Comparison of ENCODE assay signal across 20 cellular contexts in the genomic region with DNA sequence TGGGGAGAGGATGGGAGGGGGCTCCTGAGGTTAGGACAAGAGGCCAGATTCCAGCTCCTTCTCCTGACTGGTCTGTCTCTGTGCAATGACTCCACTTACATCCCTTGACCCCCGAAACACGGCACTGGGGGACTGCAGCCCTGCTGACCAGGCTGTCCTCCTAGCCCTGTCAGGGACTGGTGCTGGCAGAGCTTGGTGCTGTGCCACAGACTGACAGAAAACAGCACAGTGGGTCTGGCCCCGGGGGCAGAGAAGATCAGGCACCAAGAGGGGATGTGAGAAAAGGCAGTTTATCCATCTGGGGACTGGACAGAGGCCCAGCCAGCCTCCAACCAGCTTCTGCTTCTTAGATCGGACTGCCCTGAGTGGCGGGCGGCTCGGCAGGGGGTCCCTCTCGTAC. TPM values are rescaled to one million over a fixed set of nuclear protein-coding genes. Genes with fewer than 3 reads are reported as not detected.
DNase-seq lines count a peak whose midpoint lies in the region; ATAC-seq, FAIRE-seq and TF ChIP-seq lines count a peak whose summit lies in the region.
"Had no signal": no experiment of that assay in that cellular context is flagged by ENCODE, and none has a peak within 500 bp of the region (broad histone marks: within the 10 kb centered on the region; RNA-seq: fewer than 3 reads in every experiment).

No MANE protein-coding gene starts in this region.

- no peaks in the 10 kb centered on the region for H3K9me1 ChIP-seq in endothelial cell of umbilical vein (replicated peaks; ENCODE audit: control insufficient read depth, extremely low read depth, insufficient read depth, low read length)

- H3K9me3 ChIP-seq in endothelial cell of umbilical vein (replicated peaks; ENCODE audit: control insufficient read depth, insufficient read depth, low read length) = no peaks in the 10 kb centered on the region
- no peaks in the 10 kb centered on the region for H3K9me3 ChIP-seq in A673 (ENCODE audit: low read depth, low read length, poor library complexity, severe bottlenecking)
- H3K9me3 ChIP-seq: HAP-1 had no signal

- H3K4me1 ChIP-seq in endothelial cell of umbilical vein (ENCODE audit: control insufficient read depth, extremely low read depth, insufficient read depth, low read length) (no peaks in the 10 kb centered on the region), A673 (ENCODE audit: insufficient read depth, low read length, poor library complexity, severe bottlenecking) (no peaks in the 10 kb centered on the region)
- H3K4me1 ChIP-seq: HAP-1 had no signal

- no peak for FAIRE-seq in endothelial cell of umbilical vein (lab: Jason Lieb, UNC)
- FAIRE-seq: D721Med, G401.6, GM12891 had no signal

- H2AFZ ChIP-seq in endothelial cell of umbilical vein (ENCODE audit: low read depth, low read length) = no peak overlapping the region

- CTCF ChIA-PET in activated CD8-positive, alpha-beta T cell treated with anti-CD3 and anti-CD28 coated beads, Interleukin-2, amount 10 ng/mL, durations not matched to agents 7 days and 5 days (lab: Charles Lee) = no interaction called here
- CTCF ChIA-PET in activated CD8-positive, alpha-beta T cell treated with anti-CD3 and anti-CD28 coated beads for 36 hours (lab: Charles Lee) = no interaction called here
- CTCF ChIA-PET in HEK293T (lab: Yijun Ruan, JAX) = interaction anchor here (0.8 kb wide), 1 partner anchor 91 kb away, joined by 3 read pairs; no protein-coding TSS in a partner anchor
- CTCF ChIA-PET in endothelial cell of umbilical vein (lab: Charles Lee) = interaction anchor here (0.6 to 3.1 kb wide), 2 partner anchors 91 to 170 kb away, joined by 3 to 15 read pairs; no protein-coding TSS in a partner anchor
- CTCF ChIA-PET in A673 (lab: Charles Lee) = no interaction called here

- intact Hi-C loops in activated CD8-positive, alpha-beta T cell treated with anti-CD3 and anti-CD28 coated beads for 36 hours (cut with micrococcal nuclease) = loop anchor here (10.0 kb wide), 1 partner anchor 160 kb away; a partner anchor contains a TSS
- intact Hi-C loops in endothelial cell of umbilical vein (cut with micrococcal nuclease) (no loop called here), A673 (cut with micrococcal nuclease; ENCODE audit: unreplicated experiment) (no loop called here)

- no peaks in the 10 kb centered on the region for H3K9me3 Mint-ChIP-seq in activated CD8-positive, alpha-beta T cell treated with anti-CD3 and anti-CD28 coated beads, Interleukin-2, amount 10 ng/mL, durations not matched to agents 7 days and 5 days (ENCODE audit: insufficient read depth)
- no peaks in the 10 kb centered on the region for H3K9me3 Mint-ChIP-seq in activated CD8-positive, alpha-beta T cell treated with anti-CD3 and anti-CD28 coated beads for 36 hours
- H3K9me3 Mint-ChIP-seq: CD4-positive, alpha-beta T cell; HFFc6 had no signal

- POLR2A ChIA-PET in activated CD8-positive, alpha-beta T cell treated with anti-CD3 and anti-CD28 coated beads, Interleukin-2, amount 10 ng/mL, durations not matched to agents 7 days and 5 days (lab: Charles Lee) = no interaction called here
- POLR2A ChIA-PET in activated CD8-positive, alpha-beta T cell treated with anti-CD3 and anti-CD28 coated beads for 36 hours (lab: Charles Lee) = no interaction called here
- POLR2A ChIA-PET in HEK293T (lab: Yijun Ruan, JAX) = interaction anchor here (0.6 kb wide), 1 partner anchor 91 kb away, joined by 3 read pairs; no protein-coding TSS in a partner anchor
- POLR2A ChIA-PET in endothelial cell of umbilical vein (lab: Charles Lee) = no interaction called here
- POLR2A ChIA-PET in A673 (lab: Charles Lee; ENCODE audit: low non-redundant PET) = no interaction called here

- H3K79me2 ChIP-seq in endothelial cell of umbilical vein (ENCODE audit: control insufficient read depth, insufficient read depth, low read length) = no peaks in the 10 kb centered on the region

- no peak overlapping the region for H3K4me3 Mint-ChIP-seq in activated CD8-positive, alpha-beta T cell treated with anti-CD3 and anti-CD28 coated beads, Interleukin-2, amount 10 ng/mL, durations not matched to agents 7 days and 5 days
- H3K4me3 Mint-ChIP-seq in activated CD8-positive, alpha-beta T cell treated with anti-CD3 and anti-CD28 coated beads for 36 hours = no peak overlapping the region
- H3K4me3 Mint-ChIP-seq: CD4-positive, alpha-beta T cell; HFFc6 had no signal

- no peak for TF ChIP-seq CTCF in activated CD8-positive, alpha-beta T cell treated with anti-CD3 and anti-CD28 coated beads for 36 hours (IDR thresholded peaks at IDR 0.05)
- TF ChIP-seq CTCF in endothelial cell of umbilical vein (IDR thresholded peaks at IDR 0.05; ENCODE audit: extremely low read depth in 1 of 2, insufficient read depth in 1 of 2, low read depth in 1 of 2, low read length in 2 of 2) (no peak), A673 (conservative IDR thresholded peaks at IDR 0.05; ENCODE audit: low read depth, low read length) (no peak)

- H3K4me3 ChIP-seq in endothelial cell of umbilical vein (replicated peaks in 1 of 3; ENCODE audit: insufficient read depth in 1 of 3, low read depth in 1 of 3, low read length in 3 of 3) (no peak overlapping the region), A673 (ENCODE audit: low read depth, low read length, poor library complexity, severe bottlenecking) (no peak overlapping the region)
- H3K4me3 ChIP-seq: HAP-1 had no signal

- TF ChIP-seq POLR2A in endothelial cell of umbilical vein (IDR thresholded peaks at IDR 0.05; ENCODE audit: low read depth, low read length) = no peak

- H4K20me1 ChIP-seq in endothelial cell of umbilical vein (replicated peaks; ENCODE audit: control insufficient read depth, extremely low read depth, insufficient read depth, low read length) = no peaks in the 10 kb centered on the region

- H3K36me3 ChIP-seq in endothelial cell of umbilical vein (ENCODE audit: control insufficient read depth in 2 of 2, extremely low read depth in 1 of 2, insufficient read depth in 2 of 2, low read length in 2 of 2) (peaks cover 5 to 9% of the 10 kb centered on the region in 2 experiments), A673 (ENCODE audit: insufficient read depth, low read length, poor library complexity, severe bottlenecking) (no peaks in the 10 kb centered on the region)
- H3K36me3 ChIP-seq: HAP-1 had no signal

- H3K27me3 ChIP-seq in endothelial cell of umbilical vein (ENCODE audit: control insufficient read depth in 2 of 2, insufficient read depth in 2 of 2, low read length in 2 of 2) (no peaks in the 10 kb centered on the region), A673 (replicated peaks; ENCODE audit: insufficient read depth, low read depth, low read length, poor library complexity) (no peaks in the 10 kb centered on the region)

- H3K27me3 Mint-ChIP-seq in activated CD8-positive, alpha-beta T cell treated with anti-CD3 and anti-CD28 coated beads, Interleukin-2, amount 10 ng/mL, durations not matched to agents 7 days and 5 days (ENCODE audit: low read depth) = no peaks in the 10 kb centered on the region
- no peaks in the 10 kb centered on the region for H3K27me3 Mint-ChIP-seq in activated CD8-positive, alpha-beta T cell treated with anti-CD3 and anti-CD28 coated beads for 36 hours

- H3K27ac ChIP-seq in endothelial cell of umbilical vein (ENCODE audit: insufficient read depth, low read depth, low read length) = no peak overlapping the region
- no peak overlapping the region for H3K27ac ChIP-seq in A673 (ENCODE audit: low read depth, low read length, poor library complexity, severe bottlenecking)

- H3K4me2 ChIP-seq in endothelial cell of umbilical vein (ENCODE audit: insufficient read depth, low read length) = no peak overlapping the region

- BruUV-seq in endothelial cell of umbilical vein (replicated peaks; lab: Mats Ljungman, UMichigan) = TSS peak; percentile 29
- no TSS peak for BruUV-seq in A673 (replicated peaks; lab: Mats Ljungman, UMichigan)

- no peaks in the 10 kb centered on the region for H3K4me1 Mint-ChIP-seq in activated CD8-positive, alpha-beta T cell treated with anti-CD3 and anti-CD28 coated beads, Interleukin-2, amount 10 ng/mL, durations not matched to agents 7 days and 5 days (ENCODE audit: low read depth)
- H3K4me1 Mint-ChIP-seq in activated CD8-positive, alpha-beta T cell treated with anti-CD3 and anti-CD28 coated beads for 36 hours (ENCODE audit: low read depth) = no peaks in the 10 kb centered on the region

- H3K27ac Mint-ChIP-seq in activated CD8-positive, alpha-beta T cell treated with anti-CD3 and anti-CD28 coated beads, Interleukin-2, amount 10 ng/mL, durations not matched to agents 7 days and 5 days = peak overlapping the region; percentile 49
- H3K27ac Mint-ChIP-seq in activated CD8-positive, alpha-beta T cell treated with anti-CD3 and anti-CD28 coated beads for 36 hours = no peak overlapping the region
- H3K27ac Mint-ChIP-seq: CD4-positive, alpha-beta T cell; HFFc6 had no signal

- no peak for DNase-seq in activated CD8-positive, alpha-beta T cell treated with anti-CD3 and anti-CD28 coated beads, Interleukin-2, amount 10 ng/mL, durations not matched to agents 7 days and 5 days
- DNase-seq in activated CD8-positive, alpha-beta T cell treated with anti-CD3 and anti-CD28 coated beads for 36 hours = no peak
- DNase-seq in HEK293T (ENCODE audit: extremely low spot score) = no peak
- no peak for DNase-seq in endothelial cell of umbilical vein (ENCODE audit: low read depth, low spot score)
- DNase-seq in A673 (ENCODE audit: low spot score) = no peak
- DNase-seq in NCI-H526 treated with DMSO at 0.1 percent for 48 hours (lab: John Stamatoyannopoulos, UW) = no peak
- DNase-seq: 8988T; ACHN; C1 segment of cervical spinal cord; CD4-positive, alpha-beta T cell; DMS153; DMS79 treated with DMSO at 0.1 percent for 48 hours; EL; GOT3; HFFc6 had no signal

- H3K9ac ChIP-seq in endothelial cell of umbilical vein (replicated peaks; ENCODE audit: extremely low read depth, insufficient read depth, low read length) = no peak overlapping the region

- dilution Hi-C loops in endothelial cell of umbilical vein (cut with MboI; ENCODE audit: extremely low pct_ligation_motif_present, low sequenced_read_pairs) = no loop called here

- ATAC-seq in activated CD8-positive, alpha-beta T cell treated with anti-CD3 and anti-CD28 coated beads, Interleukin-2, amount 10 ng/mL, durations not matched to agents 7 days and 5 days = no peak
- ATAC-seq in activated CD8-positive, alpha-beta T cell treated with anti-CD3 and anti-CD28 coated beads for 36 hours = no peak
- ATAC-seq in GM19351 (IDR thresholded peaks at IDR 0.05; ENCODE audit: unreplicated experiment) = no peak

- H3K36me3 Mint-ChIP-seq in activated CD8-positive, alpha-beta T cell treated with anti-CD3 and anti-CD28 coated beads, Interleukin-2, amount 10 ng/mL, durations not matched to agents 7 days and 5 days (ENCODE audit: low read depth) = peaks cover 2% of the 10 kb centered on the region
- peaks cover 12% of the 10 kb centered on the region for H3K36me3 Mint-ChIP-seq in activated CD8-positive, alpha-beta T cell treated with anti-CD3 and anti-CD28 coated beads for 36 hours (ENCODE audit: low read depth)

RNA-seq across cellular contexts. Expression of a gene that starts 19.4 kb away (rescaled TPM):
- 10 to 100 TPM in 1 of 2 experiments, 1 to 10 TPM in 1; 9.9 to 10.3 TPM for total RNA-seq in activated CD8-positive, alpha-beta T cell treated with anti-CD3 and anti-CD28 coated beads, Interleukin-2, amount 10 ng/mL, durations not matched to agents 7 days and 5 days
- total RNA-seq in activated CD8-positive, alpha-beta T cell treated with anti-CD3 and anti-CD28 coated beads for 36 hours = 1 to 10 TPM; 5.1 to 6.0 TPM
- total RNA-seq in endothelial cell of umbilical vein (44.4 and 45.5 TPM in 2 replicates), A673 (2021) (16.9 and 21.3 TPM in 2 replicates)
- 33.2 and 40.0 TPM in 2 replicates for polyA plus RNA-seq in endothelial cell of umbilical vein
- 18.7 and 18.8 TPM in 2 replicates for polyA plus RNA-seq in endothelial cell of umbilical vein (2011; cell fraction: cytosol; rRNA removed)
- 49.6 and 64.1 TPM in 2 replicates for polyA plus RNA-seq in endothelial cell of umbilical vein (2011; cell fraction: nucleus; rRNA removed)
- polyA plus RNA-seq in endothelial cell of umbilical vein (2012) = 26.8 and 26.9 TPM in 2 replicates
- 57.1 and 59.2 TPM in 2 replicates for polyA minus RNA-seq in endothelial cell of umbilical vein
- polyA minus RNA-seq in endothelial cell of umbilical vein (2011; cell fraction: cytosol; rRNA and poly(A)+ RNA removed) = 16.6 TPM
- polyA minus RNA-seq in endothelial cell of umbilical vein (2011; cell fraction: nucleus; rRNA and poly(A)+ RNA removed) = 37.0 and 44.5 TPM in 2 replicates

RNA-seq across cellular contexts. Expression of a gene that starts 35.6 kb away (rescaled TPM):
- 100 to 1,000 TPM; 262 TPM for total RNA-seq in activated CD8-positive, alpha-beta T cell treated with anti-CD3 and anti-CD28 coated beads, Interleukin-2, amount 10 ng/mL, durations not matched to agents 7 days and 5 days
- 100 to 1,000 TPM; 274 to 281 TPM for total RNA-seq in activated CD8-positive, alpha-beta T cell treated with anti-CD3 and anti-CD28 coated beads for 36 hours
- total RNA-seq in endothelial cell of umbilical vein (150 and 151 TPM in 2 replicates), A673 (2021) (255 and 259 TPM in 2 replicates)
- 129 and 142 TPM in 2 replicates for polyA plus RNA-seq in endothelial cell of umbilical vein
- polyA plus RNA-seq in endothelial cell of umbilical vein (2011; cell fraction: cytosol; rRNA removed) = 115 and 122 TPM in 2 replicates
- 254 and 261 TPM in 2 replicates for polyA plus RNA-seq in endothelial cell of umbilical vein (2011; cell fraction: nucleus; rRNA removed)
- 101 and 128 TPM in 2 replicates for polyA plus RNA-seq in endothelial cell of umbilical vein (2012)
- polyA minus RNA-seq in endothelial cell of umbilical vein = 718 and 765 TPM in 2 replicates
- 315 TPM for polyA minus RNA-seq in endothelial cell of umbilical vein (2011; cell fraction: cytosol; rRNA and poly(A)+ RNA removed)
- polyA minus RNA-seq in endothelial cell of umbilical vein (2011; cell fraction: nucleus; rRNA and poly(A)+ RNA removed) = 289 and 426 TPM in 2 replicates

Comparison
In these comparisons a context has a peak if more than half of its experiments do, and no peak if none do; other contexts are left out.
1. CTCF ChIA-PET loops: an anchor here in HEK293T (0.8 kb wide) and endothelial cell of umbilical vein (0.6 to 3.1 kb wide); none called in activated CD8-positive, alpha-beta T cell treated with anti-CD3 and anti-CD28 coated beads, Interleukin-2, amount 10 ng/mL, durations not matched to agents 7 days and 5 days, activated CD8-positive, alpha-beta T cell treated with anti-CD3 and anti-CD28 coated beads for 36 hours and A673.